ENCODE assay signal across 9 cellular contexts in genomic region chr12:98939350-98939749, GRCh38.
A peak's percentile ranks its signal among the peaks of the same experiment; 100 is the strongest.
DNase-seq lines count a peak whose midpoint lies in the region; ATAC-seq and TF ChIP-seq lines count a peak whose summit lies in the region.
"Had no signal": no experiment of that assay in that cellular context is flagged by ENCODE, and none has a peak within 500 bp of the region (broad histone marks: within the 10 kb centered on the region; RNA-seq: fewer than 3 reads in every experiment).

No MANE protein-coding gene starts in this region.

- H3K9ac ChIP-seq in OCI-LY3 (ENCODE audit: low read length) = no peak overlapping the region

- ATAC-seq in GM21528 (IDR thresholded peaks at IDR 0.05; ENCODE audit: low FRiP score, unreplicated experiment) (no peak), GM18511 (IDR thresholded peaks at IDR 0.05; ENCODE audit: unreplicated experiment) (no peak)

- peak; percentile 10 to 31 for DNase-seq in NCI-H526 (lab: John Stamatoyannopoulos, UW)
- DNase-seq in NCI-H526 treated with DMSO at 0.1 percent for 48 hours (lab: John Stamatoyannopoulos, UW) = no peak
- peak; percentile 48 for DNase-seq in fibroblast of mammary gland (ENCODE audit: low read depth)
- peak; percentile 19 for DNase-seq in retina
- no peak for DNase-seq in NCI-H146 treated with DMSO at 0.1 percent for 48 hours (lab: John Stamatoyannopoulos, UW; ENCODE audit: unreplicated experiment)
- DNase-seq: activated naive CD8-positive, alpha-beta T cell treated with anti-CD3 and anti-CD28 coated beads for 36 hours had no signal

- H3K36me3 ChIP-seq in OCI-LY3 (replicated peaks; ENCODE audit: low read depth, low read length) = no peaks in the 10 kb centered on the region

- H3K79me2 ChIP-seq in OCI-LY3 (ENCODE audit: low read length) = no peaks in the 10 kb centered on the region

- H3K9me3 ChIP-seq in OCI-LY3 (ENCODE audit: insufficient read depth, low read length) = no peaks in the 10 kb centered on the region

- no peak overlapping the region for H2AFZ ChIP-seq in OCI-LY3 (ENCODE audit: low read depth, low read length)

- no peaks in the 10 kb centered on the region for H4K20me1 ChIP-seq in OCI-LY3 (ENCODE audit: insufficient read depth, low read length)

- H3K4me2 ChIP-seq in OCI-LY3 (ENCODE audit: low read length) = no peak overlapping the region

- H3K27ac ChIP-seq in OCI-LY3 (ENCODE audit: low read length) = no peak overlapping the region

- H3K4me1 ChIP-seq in OCI-LY3 (ENCODE audit: low read length) = no peaks in the 10 kb centered on the region

- no peaks in the 10 kb centered on the region; the same call in 1 of the 2 replicates for H3K27me3 ChIP-seq in OCI-LY3 (ENCODE audit: low read depth, low read length)

- TF ChIP-seq CTCF in OCI-LY3 (IDR thresholded peaks at IDR 0.05; ENCODE audit: low read depth, low read length) = peak; percentile 75
- peak; percentile 50 for TF ChIP-seq CTCF in fibroblast of mammary gland (conservative IDR thresholded peaks at IDR 0.05; ENCODE audit: control insufficient read depth, insufficient read depth, low read depth, low read length)

- no peak overlapping the region for H3K4me3 ChIP-seq in OCI-LY3 (ENCODE audit: low read length)
- no peak overlapping the region for H3K4me3 ChIP-seq in fibroblast of mammary gland (ENCODE audit: control insufficient read depth, low read depth, low read length)

Comparison
In these comparisons a context has a peak if more than half of its experiments do, and no peak if none do; other contexts are left out.
1. DNase-seq: peak in NCI-H526 (2 of 2), fibroblast of mammary gland (single experiment) and retina (single experiment); none in NCI-H526 treated with DMSO at 0.1 percent for 48 hours (single experiment) and NCI-H146 treated with DMSO at 0.1 percent for 48 hours (single experiment).